In the genomic region with DNA sequence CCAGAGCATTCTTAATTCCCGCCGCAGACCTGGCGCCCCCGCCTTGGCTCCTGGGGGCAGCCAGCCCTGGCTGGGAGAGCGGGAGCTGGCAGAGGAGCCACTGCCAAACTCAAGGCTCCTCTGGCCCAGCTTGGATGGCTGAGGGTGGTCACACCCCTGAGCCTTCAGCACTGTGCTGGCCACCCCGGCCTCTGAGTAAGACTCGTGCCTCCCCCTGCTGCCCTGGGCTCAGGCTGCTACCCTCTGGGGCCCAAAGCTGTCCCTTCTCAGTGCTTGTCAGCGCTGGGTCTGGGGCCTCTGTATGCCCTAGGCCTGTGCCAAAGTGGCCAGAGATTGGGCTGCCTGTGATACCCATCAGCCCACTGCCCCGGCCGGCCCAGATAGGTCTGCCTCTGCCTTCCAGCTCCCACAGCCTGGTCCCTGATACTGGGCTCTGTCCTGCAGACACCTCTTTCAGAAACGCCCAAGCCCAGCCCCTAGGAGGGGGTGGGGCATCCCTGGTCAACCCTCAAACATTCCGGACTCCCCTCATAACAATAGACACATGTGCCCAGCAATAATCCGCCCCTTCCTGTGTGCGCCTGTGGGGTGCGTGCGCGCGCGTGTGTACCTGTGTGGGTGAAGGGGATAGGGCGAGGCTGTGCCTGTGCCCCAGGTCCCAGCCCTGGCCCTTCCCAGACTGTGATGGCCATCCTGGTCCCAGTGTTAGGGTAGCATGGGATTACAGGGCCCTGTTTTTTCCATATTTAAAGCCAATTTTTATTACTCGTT, we compare ENCODE assay signal across 1 cellular context.
TF ChIP-seq lines count a peak whose summit lies in the region.

No MANE protein-coding gene starts in this region.

TF ChIP-seq in HEK293T, 16 proteins besides CTCF, POLR2A, EP300 and RAD21:
- TF ChIP-seq NFRKB (IDR thresholded peaks at IDR 0.05) (no peak), SUZ12 (IDR thresholded peaks at IDR 0.05) (no peak), ELF4 (IDR thresholded peaks at IDR 0.05) (no peak), ZNF384 (IDR thresholded peaks at IDR 0.05) (no peak), HDGF (IDR thresholded peaks at IDR 0.05; ENCODE audit: borderline replicate concordance) (no peak), ARNT (IDR thresholded peaks at IDR 0.05) (no peak), SP1 (IDR thresholded peaks at IDR 0.05) (no peak)
- TF ChIP-seq, protein P1, sequence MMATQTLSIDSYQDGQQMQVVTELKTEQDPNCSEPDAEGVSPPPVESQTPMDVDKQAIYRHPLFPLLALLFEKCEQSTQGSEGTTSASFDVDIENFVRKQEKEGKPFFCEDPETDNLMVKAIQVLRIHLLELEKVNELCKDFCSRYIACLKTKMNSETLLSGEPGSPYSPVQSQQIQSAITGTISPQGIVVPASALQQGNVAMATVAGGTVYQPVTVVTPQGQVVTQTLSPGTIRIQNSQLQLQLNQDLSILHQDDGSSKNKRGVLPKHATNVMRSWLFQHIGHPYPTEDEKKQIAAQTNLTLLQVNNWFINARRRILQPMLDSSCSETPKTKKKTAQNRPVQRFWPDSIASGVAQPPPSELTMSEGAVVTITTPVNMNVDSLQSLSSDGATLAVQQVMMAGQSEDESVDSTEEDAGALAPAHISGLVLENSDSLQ (IDR thresholded peaks at IDR 0.05): no peak
